ENCODE assay signal across 9 cellular contexts in the genomic region with DNA sequence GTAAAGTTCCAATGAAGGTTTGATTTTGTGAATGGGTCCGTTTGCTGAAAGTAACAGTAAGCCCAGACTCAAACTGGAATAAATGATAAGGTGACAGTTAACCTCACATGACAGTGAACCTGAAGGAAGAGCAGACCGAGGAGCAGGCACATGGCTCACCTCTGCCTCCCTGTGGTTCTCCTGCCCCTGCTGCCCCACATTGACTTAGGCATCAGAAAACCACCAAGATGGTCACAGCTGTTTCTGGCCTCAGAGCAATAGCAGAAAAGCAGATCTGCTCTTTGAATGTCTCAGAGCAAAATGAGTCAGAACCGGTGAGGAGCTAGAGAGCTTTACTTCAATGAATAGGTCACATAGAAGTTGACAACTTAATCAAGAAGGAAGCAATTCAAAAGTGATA.
DNase-seq lines count a peak whose midpoint lies in the region; ATAC-seq and TF ChIP-seq lines count a peak whose summit lies in the region.
"Had no signal": no experiment of that assay in that cellular context is flagged by ENCODE, and none has a peak within 500 bp of the region (broad histone marks: within the 10 kb centered on the region; RNA-seq: fewer than 3 reads in every experiment).

No MANE protein-coding gene starts in this region.

- H3K4me1 ChIP-seq in left lung: no peaks in the 10 kb centered on the region
- H3K4me1 ChIP-seq: lower lobe of right lung had no signal

- H3K27me3 ChIP-seq in HL-60 (ENCODE audit: insufficient read depth, poor library complexity, severe bottlenecking) (no peaks in the 10 kb centered on the region), left lung (no peaks in the 10 kb centered on the region)

- H3K4me3 Mint-ChIP-seq in natural killer cell: no peak overlapping the region

- peaks cover 11 to 16% of the 10 kb centered on the region in 2 donors for H3K4me1 Mint-ChIP-seq in natural killer cell

- in situ Hi-C loops in G401 (cut with HindIII; ENCODE audit: low sequenced_read_pairs): no loop called here

- no peaks in the 10 kb centered on the region for H3K9me3 ChIP-seq in left lung
- H3K9me3 ChIP-seq: lower lobe of right lung had no signal

- no peaks in the 10 kb centered on the region for H3K27me3 Mint-ChIP-seq in natural killer cell (ENCODE audit: low read depth in 2 of 2)

- no peaks in the 10 kb centered on the region for H3K9me3 Mint-ChIP-seq in natural killer cell

- H3K4me3 ChIP-seq in HL-60 (replicated peaks; ENCODE audit: insufficient read depth, low read length): no peak overlapping the region
- H3K4me3 ChIP-seq in left lung: no peak overlapping the region
- H3K4me3 ChIP-seq: lower lobe of right lung had no signal

- H3K27ac Mint-ChIP-seq in natural killer cell: no peak overlapping the region

- no peaks in the 10 kb centered on the region for H3K36me3 Mint-ChIP-seq in natural killer cell

- no peak overlapping the region for H3K27ac ChIP-seq in HL-60 (replicated peaks)
- no peak overlapping the region for H3K27ac ChIP-seq in left lung
- H3K27ac ChIP-seq: lower lobe of right lung had no signal

- H3K36me3 ChIP-seq in left lung: no peaks in the 10 kb centered on the region
- H3K36me3 ChIP-seq: lower lobe of right lung had no signal

- TF ChIP-seq CTCF in HL-60 (IDR thresholded peaks at IDR 0.05; ENCODE audit: insufficient read depth, low read length) (peak; percentile 46), left lung (IDR thresholded peaks at IDR 0.05) (no peak), natural killer cell (IDR thresholded peaks at IDR 0.05) (no peak)

- DNase-seq in GDM1 (lab: John Stamatoyannopoulos, UW): peak; percentile 48
- DNase-seq in HL-60 (ENCODE audit: low read depth in 1 of 2, low spot score in 1 of 2): peak in 1 of 2 experiments; percentile 66
- peak; percentile 27 for DNase-seq in SW480 (ENCODE audit: low spot score)
- DNase-seq in left lung: no peak
- no peak for DNase-seq in natural killer cell
- no peak for DNase-seq in G401 (ENCODE audit: low spot score)
- no peak for DNase-seq in mucosa of gallbladder (ENCODE audit: low spot score)
- DNase-seq: lower lobe of right lung, NCI-H510A treated with DMSO at 0.1 percent for 48 hours had no signal

- intact Hi-C loops in left lung (cut with DNase I) (no loop called here), natural killer cell (cut with micrococcal nuclease) (no loop called here)

- peak; percentile 51 for ATAC-seq in left lung
- ATAC-seq in natural killer cell: no peak
- ATAC-seq: lower lobe of right lung had no signal

Comparison
In these comparisons a context has a peak if more than half of its experiments do, and no peak if none do; other contexts are left out.
1. DNase-seq: peak in GDM1 (single experiment) and SW480 (single experiment); none in left lung (0 of 2), natural killer cell (single experiment), G401 (single experiment) and mucosa of gallbladder (single experiment).